In genomic region chr22:35306350-35306967, GRCh38 we compare ENCODE assay signal across 13 cellular contexts. TPM values are rescaled to one million over a fixed set of nuclear protein-coding genes. Genes with fewer than 3 reads are reported as not detected.
A peak's percentile ranks its signal among the peaks of the same experiment; 100 is the strongest.
DNase-seq lines count a peak whose midpoint lies in the region; ATAC-seq and TF ChIP-seq lines count a peak whose summit lies in the region.
"Had no signal": no experiment of that assay in that cellular context is flagged by ENCODE, and none has a peak within 500 bp of the region (broad histone marks: within the 10 kb centered on the region; RNA-seq: fewer than 3 reads in every experiment).

No MANE protein-coding gene starts in this region.

- peaks cover 4% of the 10 kb centered on the region; the same call in 1 of the 2 replicates for H3K4me1 ChIP-seq in GM23338 (ENCODE audit: insufficient read depth)
- H3K4me1 ChIP-seq in neural progenitor cell, result peaks cover 25% of the 10 kb centered on the region

- POLR2A ChIA-PET in CD4-positive, alpha-beta T cell (lab: Charles Lee), result interaction anchor here (0.6 to 1.6 kb wide), 7 partner anchors 13 to 1039 kb away, joined by 3 to 16 read pairs (median 4); partner anchors contain the start of genes APOL6 and HMGXB4

- intact Hi-C loops in CD4-positive, alpha-beta T cell (cut with DNase I, micrococcal nuclease), result loop anchor here in 1 of 2 experiments (10.0 kb wide), 1 partner anchor 1218 kb away; the partner anchor contains the start of gene EIF3D

- no peak for DNase-seq in CD4-positive, alpha-beta T cell
- DNase-seq in GM23338 (ENCODE audit: low spot score) (no peak), neural progenitor cell (ENCODE audit: low spot score) (peak; percentile 77), NCI-H748 treated with DMSO at 0.1 percent for 48 hours (lab: John Stamatoyannopoulos, UW) (no peak), NCI-H526 (lab: John Stamatoyannopoulos, UW) (no peak), GDM1 (lab: John Stamatoyannopoulos, UW) (no peak)
- peak in 1 of 3 experiments; percentile 19 for DNase-seq in effector memory CD8-positive, alpha-beta T cell
- no peak for DNase-seq in stimulated activated CD4-positive, alpha-beta T cell treated with anti-CD3 and anti-CD28 coated beads, Interleukin-2, amount 100 ng/mL, for 24 hours
- DNase-seq: kidney; NCI-H2081 treated with DMSO at 0.1 percent for 48 hours; stimulated activated CD8-positive, alpha-beta memory T cell treated with anti-CD3 and anti-CD28 coated beads, Interleukin-4, amount 100 ng/mL, for 48 hours had no signal

- no peak for TF ChIP-seq CTCF in CD4-positive, alpha-beta T cell (IDR thresholded peaks at IDR 0.05)
- TF ChIP-seq CTCF in GM23338 (conservative IDR thresholded peaks at IDR 0.05; ENCODE audit: low read depth in 2 of 2) (no peak), neural progenitor cell (IDR thresholded peaks at IDR 0.05) (no peak)

- peak; percentile 75 for ATAC-seq in CD4-positive, alpha-beta T cell (ENCODE audit: poor library complexity)
- peak; percentile 32; the same call in 2 of the 3 replicates for ATAC-seq in GM23338
- peak; percentile 88 for ATAC-seq in effector memory CD8-positive, alpha-beta T cell (replicated peaks)
- ATAC-seq: esophagus mucosa, sciatic nerve had no signal

- no peaks in the 10 kb centered on the region for H3K9me3 ChIP-seq in CD4-positive, alpha-beta T cell (ENCODE audit: control insufficient read depth, low read length)
- no peaks in the 10 kb centered on the region for H3K9me3 ChIP-seq in neural progenitor cell (ENCODE audit: low read depth)

- H3K27me3 ChIP-seq in CD4-positive, alpha-beta T cell (ENCODE audit: control insufficient read depth, insufficient read depth, low read length), result no peaks in the 10 kb centered on the region
- H3K27me3 ChIP-seq in GM23338 (ENCODE audit: insufficient read depth), result no peaks in the 10 kb centered on the region
- H3K27me3 ChIP-seq in neural progenitor cell, result no peaks in the 10 kb centered on the region

- H3K4me3 Mint-ChIP-seq in CD4-positive, alpha-beta T cell, result peak overlapping the region; percentile 67
- no peak overlapping the region for H3K4me3 Mint-ChIP-seq in GM23338
- peak overlapping the region; percentile 43 to 47 for H3K4me3 Mint-ChIP-seq in effector memory CD8-positive, alpha-beta T cell
- no peak overlapping the region for H3K4me3 Mint-ChIP-seq in neural progenitor cell

- H3K36me3 ChIP-seq in GM23338 (ENCODE audit: insufficient read depth) (no peaks in the 10 kb centered on the region), neural progenitor cell (no peaks in the 10 kb centered on the region)

- no peaks in the 10 kb centered on the region for H3K27me3 Mint-ChIP-seq in CD4-positive, alpha-beta T cell
- peaks cover 10% of the 10 kb centered on the region for H3K27me3 Mint-ChIP-seq in GM23338 (ENCODE audit: insufficient read depth, low read depth, poor library complexity)
- no peaks in the 10 kb centered on the region for H3K27me3 Mint-ChIP-seq in effector memory CD8-positive, alpha-beta T cell
- peaks cover 4% of the 10 kb centered on the region for H3K27me3 Mint-ChIP-seq in neural progenitor cell (ENCODE audit: insufficient read depth, low read depth)

- H3K4me3 ChIP-seq in GM23338 (no peak overlapping the region), neural progenitor cell (peak overlapping the region; percentile 18)

- peaks cover 3% of the 10 kb centered on the region for H3K79me2 ChIP-seq in GM23338 (replicated peaks; ENCODE audit: insufficient read depth)
- peaks cover 12% of the 10 kb centered on the region for H3K79me2 ChIP-seq in neural progenitor cell (ENCODE audit: low read depth)

- peak overlapping the region; percentile 77 for H3K27ac Mint-ChIP-seq in CD4-positive, alpha-beta T cell
- H3K27ac Mint-ChIP-seq in GM23338 (no peak overlapping the region), neural progenitor cell (peak overlapping the region; percentile 42)
- H3K27ac Mint-ChIP-seq in effector memory CD8-positive, alpha-beta T cell, result peak overlapping the region; percentile 79 to 93

- H3K9ac ChIP-seq in neural progenitor cell, result no peak overlapping the region

- no peak overlapping the region for H2AFZ ChIP-seq in GM23338
- no peak overlapping the region for H2AFZ ChIP-seq in neural progenitor cell (replicated peaks)

- H3K4me1 Mint-ChIP-seq in CD4-positive, alpha-beta T cell (ENCODE audit: low read depth), result peaks cover 90% of the 10 kb centered on the region
- peaks cover 26% of the 10 kb centered on the region for H3K4me1 Mint-ChIP-seq in GM23338
- H3K4me1 Mint-ChIP-seq in effector memory CD8-positive, alpha-beta T cell (ENCODE audit: low read depth in 2 of 2), result peaks cover 62 to 64% of the 10 kb centered on the region in 2 donors
- peaks cover 32% of the 10 kb centered on the region for H3K4me1 Mint-ChIP-seq in neural progenitor cell

- CTCF ChIA-PET in CD4-positive, alpha-beta T cell (lab: Charles Lee), result interaction anchor here (0.9 to 1.5 kb wide), 4 partner anchors 18 to 873 kb away, joined by 3 to 5 read pairs (median 3); partner anchors contain the start of gene HMGXB4

- H4K20me1 ChIP-seq in GM23338 (replicated peaks; ENCODE audit: insufficient read depth) (no peaks in the 10 kb centered on the region; the same call in 1 of the 2 replicates), neural progenitor cell (ENCODE audit: low read depth) (peaks cover 13% of the 10 kb centered on the region)

- no peaks in the 10 kb centered on the region for H3K9me2 ChIP-seq in GM23338 (ENCODE audit: insufficient read depth)

- no peak overlapping the region for H3K27ac ChIP-seq in CD4-positive, alpha-beta T cell (ENCODE audit: low read depth, low read length)
- no peak overlapping the region for H3K27ac ChIP-seq in GM23338 (ENCODE audit: low read depth)
- no peak overlapping the region for H3K27ac ChIP-seq in neural progenitor cell

- H3K4me2 ChIP-seq in GM23338 (no peak overlapping the region), neural progenitor cell (peak overlapping the region; percentile 53)

- H3K36me3 Mint-ChIP-seq in CD4-positive, alpha-beta T cell (ENCODE audit: low read depth), result peaks cover 16% of the 10 kb centered on the region
- H3K36me3 Mint-ChIP-seq in GM23338 (ENCODE audit: low read depth) (no peaks in the 10 kb centered on the region), neural progenitor cell (no peaks in the 10 kb centered on the region)
- peaks cover 19% of the 10 kb centered on the region for H3K36me3 Mint-ChIP-seq in effector memory CD8-positive, alpha-beta T cell (ENCODE audit: insufficient read depth)

- no peaks in the 10 kb centered on the region for H3K9me3 Mint-ChIP-seq in CD4-positive, alpha-beta T cell
- no peaks in the 10 kb centered on the region; the same call in 2 of the 3 replicates for H3K9me3 Mint-ChIP-seq in GM23338
- no peaks in the 10 kb centered on the region for H3K9me3 Mint-ChIP-seq in effector memory CD8-positive, alpha-beta T cell
- no peaks in the 10 kb centered on the region for H3K9me3 Mint-ChIP-seq in neural progenitor cell

- 0 out of 2 replicates have a peak, but pooled peaks cover 2% of the 10 kb centered on the region for H3F3A ChIP-seq in GM23338 (replicated peaks; ENCODE audit: low read depth)
- peaks cover 23% of the 10 kb centered on the region for H3F3A ChIP-seq in neural progenitor cell (ENCODE audit: low read depth)

TF ChIP-seq in GM23338, 12 proteins besides CTCF, POLR2A, EP300 and RAD21 (continues in another document):
- TF ChIP-seq POLR2AphosphoS5 (IDR thresholded peaks at IDR 0.05; ENCODE audit: low read depth), result no peak
- no peak for TF ChIP-seq REST (IDR thresholded peaks at IDR 0.05; ENCODE audit: unreplicated experiment)
- TF ChIP-seq JUNB (IDR thresholded peaks at IDR 0.05; ENCODE audit: unreplicated experiment), result no peak
- TF ChIP-seq NANOG (IDR thresholded peaks at IDR 0.05; ENCODE audit: borderline replicate concordance), result no peak
- no peak for TF ChIP-seq EZH2 (IDR thresholded peaks at IDR 0.05; ENCODE audit: low read depth, unreplicated experiment)

RNA-seq across cellular contexts. Expression of gene TOM1, which starts 6.8 kb away (rescaled TPM):
- total RNA-seq in CD4-positive, alpha-beta T cell, result 100 to 1,000 TPM; 211 to 219 TPM
- total RNA-seq in GM23338 (2014; rRNA removed; shearing (Covaris generic)), result 17.8 and 28.0 TPM in 2 replicates
- polyA plus RNA-seq in GM23338 (2016; fragmentation: Nextera tagmentation; extraction: Ambion mirVana), result 9.1 and 10.9 TPM in 2 replicates
- total RNA-seq in neural progenitor cell (ENCODE audit: low replicate concordance), result 28.6 and 41.5 TPM in 2 replicates

RNA-seq across cellular contexts. Expression of gene HMGXB4, which starts 49.2 kb away (rescaled TPM):
- total RNA-seq in CD4-positive, alpha-beta T cell, result 10 to 100 TPM; 41.4 to 44.1 TPM
- 33.1 and 34.7 TPM in 2 replicates for total RNA-seq in GM23338 (2014; rRNA removed; shearing (Covaris generic))
- polyA plus RNA-seq in GM23338 (2016; fragmentation: Nextera tagmentation; extraction: Ambion mirVana), result 56.7 and 64.9 TPM in 2 replicates
- total RNA-seq in neural progenitor cell (ENCODE audit: low replicate concordance), result 46.7 and 55.9 TPM in 2 replicates

Comparison
In these comparisons a context has a peak if more than half of its experiments do, and no peak if none do; other contexts are left out.
1. ATAC-seq: peak in every context shown above with its lines; median percentile 88 in effector memory CD8-positive, alpha-beta T cell; 75 in CD4-positive, alpha-beta T cell; 32 in GM23338.
2. H3K4me3 Mint-ChIP-seq: peak in CD4-positive, alpha-beta T cell (single experiment) and effector memory CD8-positive, alpha-beta T cell (2 of 2); none in GM23338 (single experiment) and neural progenitor cell (single experiment).